ENCODE assay signal across 24 cellular contexts in genomic region chr7:129385598-129385997, GRCh38. TPM values are rescaled to one million over a fixed set of nuclear protein-coding genes. Genes with fewer than 3 reads are reported as not detected.
DNase-seq lines count a peak whose midpoint lies in the region; ATAC-seq and TF ChIP-seq lines count a peak whose summit lies in the region.
"Had no signal": no experiment of that assay in that cellular context is flagged by ENCODE, and none has a peak within 500 bp of the region (broad histone marks: within the 10 kb centered on the region; RNA-seq: fewer than 3 reads in every experiment).

No MANE protein-coding gene starts in this region.

- H3K36me3 Mint-ChIP-seq in GM23338 (ENCODE audit: low read depth) (no peaks in the 10 kb centered on the region), WTC11 (no peaks in the 10 kb centered on the region)
- no peaks in the 10 kb centered on the region for H3K36me3 Mint-ChIP-seq in activated naive CD8-positive, alpha-beta T cell treated with anti-CD3 and anti-CD28 coated beads for 36 hours

- CTCF ChIA-PET in WTC11 (lab: Charles Lee): interaction anchor here (1.2 to 1.3 kb wide), 3 partner anchors 10 to 18 kb away, joined by 3 read pairs; no protein-coding TSS in a partner anchor

- H3K27ac ChIP-seq in GM23338 (ENCODE audit: low read depth): no peak overlapping the region
- peak overlapping the region; percentile 13 for H3K27ac ChIP-seq in HUES48 (ENCODE audit: low read depth, low read length)
- H3K27ac ChIP-seq: BLaER1 had no signal

- H3K36me3 ChIP-seq in GM23338 (ENCODE audit: insufficient read depth) (no peaks in the 10 kb centered on the region), HUES48 (ENCODE audit: control insufficient read depth, insufficient read depth, low read length) (peaks cover 17% of the 10 kb centered on the region)
- H3K36me3 ChIP-seq: BE2C had no signal

- no peak overlapping the region for H3K4me3 ChIP-seq in GM23338
- no peak overlapping the region for H3K4me3 ChIP-seq in HUES48 (ENCODE audit: low read depth, low read length)
- H3K4me3 ChIP-seq: BLaER1, GM12878 had no signal

- H3K4me3 Mint-ChIP-seq in GM23338 (peak overlapping the region; percentile 4; the same call in 1 of the 3 replicates), WTC11 (no peak overlapping the region)
- H3K4me3 Mint-ChIP-seq in activated naive CD8-positive, alpha-beta T cell treated with anti-CD3 and anti-CD28 coated beads for 36 hours: no peak overlapping the region
- H3K4me3 Mint-ChIP-seq: CD14-positive monocyte; CD4-positive, alpha-beta memory T cell; CD4-positive, CD25-positive, alpha-beta regulatory T cell; CD8-positive, alpha-beta memory T cell had no signal

- no peaks in the 10 kb centered on the region for H3K9me3 Mint-ChIP-seq in GM23338
- no peaks in the 10 kb centered on the region for H3K9me3 Mint-ChIP-seq in WTC11
- H3K9me3 Mint-ChIP-seq in activated naive CD8-positive, alpha-beta T cell treated with anti-CD3 and anti-CD28 coated beads for 36 hours: no peaks in the 10 kb centered on the region
- H3K9me3 Mint-ChIP-seq: CD14-positive monocyte; CD4-positive, alpha-beta memory T cell; CD4-positive, CD25-positive, alpha-beta regulatory T cell; CD8-positive, alpha-beta memory T cell had no signal

- H3K27ac Mint-ChIP-seq in GM23338 (peak overlapping the region; percentile 34), WTC11 (0 out of 2 replicates have a peak overlapping the region, but pooled peaks have one; percentile 46)
- no peak overlapping the region for H3K27ac Mint-ChIP-seq in activated naive CD8-positive, alpha-beta T cell treated with anti-CD3 and anti-CD28 coated beads for 36 hours
- H3K27ac Mint-ChIP-seq: CD14-positive monocyte; CD4-positive, CD25-positive, alpha-beta regulatory T cell; CD8-positive, alpha-beta memory T cell had no signal

- no peak overlapping the region for H3K9ac ChIP-seq in HUES48 (ENCODE audit: low read depth, low read length)
- H3K9ac ChIP-seq: BLaER1 had no signal

- POLR2A ChIA-PET in WTC11 (lab: Charles Lee): no interaction called here

- no peak for TF ChIP-seq CTCF in GM23338 (conservative IDR thresholded peaks at IDR 0.05; ENCODE audit: low read depth in 2 of 2)
- TF ChIP-seq CTCF in WTC11 (IDR thresholded peaks at IDR 0.05): no peak

- H3K27me3 ChIP-seq in GM23338 (ENCODE audit: insufficient read depth) (no peaks in the 10 kb centered on the region), HUES48 (ENCODE audit: control insufficient read depth, insufficient read depth, low read length) (no peaks in the 10 kb centered on the region)
- H3K27me3 ChIP-seq: BE2C, BLaER1 had no signal

- DNase-seq in GM23338 (ENCODE audit: low spot score): no peak
- DNase-seq in WTC11 (ENCODE audit: low spot score): no peak
- no peak for DNase-seq in NCI-H526 (lab: John Stamatoyannopoulos, UW)
- no peak for DNase-seq in activated naive CD8-positive, alpha-beta T cell treated with anti-CD3 and anti-CD28 coated beads for 36 hours
- DNase-seq in NCI-H1092 (lab: John Stamatoyannopoulos, UW): no peak
- DNase-seq: 8988T; ACHN; BE2C; C1 segment of cervical spinal cord; CD4-positive, alpha-beta memory T cell; CD4-positive, CD25-positive, alpha-beta regulatory T cell; CD8-positive, alpha-beta memory T cell; COR-L47; DMS 273 treated with DMSO at 0.1 percent for 48 hours; DMS153; DMS53; DMS79; DND-41; EL; GDM1 had no signal

- H3K4me2 ChIP-seq in GM23338: peak overlapping the region; percentile 13; the same call in 1 of the 2 replicates
- H3K4me2 ChIP-seq: BLaER1 had no signal

- H3K4me1 ChIP-seq in GM23338 (ENCODE audit: insufficient read depth): peaks cover 26% of the 10 kb centered on the region
- peaks cover 32% of the 10 kb centered on the region for H3K4me1 ChIP-seq in HUES48 (ENCODE audit: control insufficient read depth, insufficient read depth, low read length)
- H3K4me1 ChIP-seq: BE2C, BLaER1 had no signal

- no peaks in the 10 kb centered on the region for H3K9me3 ChIP-seq in HUES48 (ENCODE audit: control insufficient read depth, insufficient read depth, low read length)
- H3K9me3 ChIP-seq: BE2C, BLaER1 had no signal

- peaks cover 3% of the 10 kb centered on the region; the same call in 1 of the 2 replicates for H4K20me1 ChIP-seq in GM23338 (replicated peaks; ENCODE audit: insufficient read depth)
- H4K20me1 ChIP-seq: BLaER1 had no signal

- no peaks in the 10 kb centered on the region for H3F3A ChIP-seq in GM23338 (replicated peaks; ENCODE audit: low read depth)

- H3K4me1 Mint-ChIP-seq in GM23338 (peaks cover 39% of the 10 kb centered on the region), WTC11 (peaks cover 37% of the 10 kb centered on the region)
- H3K4me1 Mint-ChIP-seq in activated naive CD8-positive, alpha-beta T cell treated with anti-CD3 and anti-CD28 coated beads for 36 hours: peaks cover 4% of the 10 kb centered on the region
- H3K4me1 Mint-ChIP-seq: CD14-positive monocyte had no signal

- no peak overlapping the region for H2AFZ ChIP-seq in GM23338

- no peaks in the 10 kb centered on the region for H3K27me3 Mint-ChIP-seq in GM23338 (ENCODE audit: insufficient read depth, low read depth, poor library complexity)
- no peaks in the 10 kb centered on the region for H3K27me3 Mint-ChIP-seq in WTC11 (ENCODE audit: low read depth)
- H3K27me3 Mint-ChIP-seq in activated naive CD8-positive, alpha-beta T cell treated with anti-CD3 and anti-CD28 coated beads for 36 hours: no peaks in the 10 kb centered on the region
- H3K27me3 Mint-ChIP-seq: CD4-positive, alpha-beta memory T cell; CD4-positive, CD25-positive, alpha-beta regulatory T cell; CD8-positive, alpha-beta memory T cell had no signal

- no peaks in the 10 kb centered on the region for H3K79me2 ChIP-seq in GM23338 (replicated peaks; ENCODE audit: insufficient read depth)

- ATAC-seq in GM23338 (no peak), WTC11 (no peak)
- ATAC-seq: GM12878 had no signal

- H3K9me2 ChIP-seq in GM23338 (ENCODE audit: insufficient read depth): no peaks in the 10 kb centered on the region

TF ChIP-seq in GM23338, 12 proteins besides CTCF, POLR2A, EP300 and RAD21 (continues in another document):
- TF ChIP-seq ETS1 (IDR thresholded peaks at IDR 0.05) (no peak), CREB1 (CRISPR knock-in tag; IDR thresholded peaks at IDR 0.05; ENCODE audit: low read depth) (no peak), NANOG (IDR thresholded peaks at IDR 0.05; ENCODE audit: borderline replicate concordance) (no peak)

TF ChIP-seq in WTC11, 78 proteins besides CTCF, POLR2A, EP300 and RAD21:
- TF ChIP-seq ZNF232 (CRISPR knock-in tag; IDR thresholded peaks at IDR 0.05): no peak
- no peak for TF ChIP-seq ARID4B (CRISPR knock-in tag; IDR thresholded peaks at IDR 0.05; ENCODE audit: borderline replicate concordance)
- no peak for TF ChIP-seq FOXK1 (CRISPR knock-in tag; IDR thresholded peaks at IDR 0.05)
- TF ChIP-seq SOX15 (CRISPR knock-in tag; IDR thresholded peaks at IDR 0.05): no peak
- no peak for TF ChIP-seq OVOL2 (CRISPR knock-in tag; IDR thresholded peaks at IDR 0.05; ENCODE audit: borderline replicate concordance)
- no peak for TF ChIP-seq GTF2I (CRISPR knock-in tag; conservative IDR thresholded peaks at IDR 0.05)
- TF ChIP-seq SP1 (CRISPR knock-in tag; conservative IDR thresholded peaks at IDR 0.05): no peak
- no peak for TF ChIP-seq MXD4 (CRISPR knock-in tag; IDR thresholded peaks at IDR 0.05; ENCODE audit: borderline replicate concordance)

RNA-seq across cellular contexts. Expression of gene STRIP2, which starts 48.6 kb away (rescaled TPM):
- total RNA-seq in GM23338 (2014; rRNA removed; shearing (Covaris generic)): 7.4 and 10.6 TPM in 2 replicates
- polyA plus RNA-seq in GM23338 (2016; fragmentation: Nextera tagmentation; extraction: Ambion mirVana): 3.8 and 4.7 TPM in 2 replicates
- 6.5 to 7.7 TPM (median 7.6 TPM) in 3 replicates for total RNA-seq in WTC11 (2021)
- total RNA-seq in activated naive CD8-positive, alpha-beta T cell treated with anti-CD3 and anti-CD28 coated beads for 36 hours: 1 to 10 TPM; 6.9 to 7.9 TPM
- polyA plus RNA-seq: CD4-positive, alpha-beta memory T cell; CD8-positive, alpha-beta memory T cell had no signal
